Comparison of ENCODE assay signal across 8 cellular contexts in genomic region chr13:77699059-77699680, GRCh38. TPM values are rescaled to one million over a fixed set of nuclear protein-coding genes. Genes with fewer than 3 reads are reported as not detected.
DNase-seq lines count a peak whose midpoint lies in the region; ATAC-seq, FAIRE-seq and TF ChIP-seq lines count a peak whose summit lies in the region.

No MANE protein-coding gene starts in this region.

- 9% methylated on average over 4 of the region's 4 CpGs for WGBS in K562 (ENCODE audit: insufficient coverage, low coverage, missing lambda C conversion rate)
- no CpG with 5 or more reads among the region's 4 CpGs for WGBS in mesendoderm (ENCODE audit: extremely low coverage, insufficient coverage, low lambda C conversion rate)
- WGBS in aorta, 2 donors = 0 to 1% methylated on average over 4 of the region's 4 CpGs

- no peak overlapping the region for H2BK15ac ChIP-seq in mesendoderm (replicated peaks; ENCODE audit: low read depth)

- POLR2A ChIA-PET in K562 (lab: Yijun Ruan, JAX) = no interaction called here

- no peak for ATAC-seq in left cardiac atrium
- ATAC-seq in K562 = no peak
- ATAC-seq in aorta (ENCODE audit: low FRiP score) = no peak
- no peak for ATAC-seq in HG02884 (IDR thresholded peaks at IDR 0.05; ENCODE audit: unreplicated experiment)

- H3K4ac ChIP-seq in mesendoderm (ENCODE audit: low read depth, low read length) = no peak overlapping the region

- H3K27me3 ChIP-seq in left ventricle myocardium inferior (ENCODE audit: low read depth) (peaks cover 11% of the 10 kb centered on the region), K562 (ENCODE audit: control insufficient read depth in 2 of 2, insufficient read depth in 2 of 2, low read length in 2 of 2) (no peaks in the 10 kb centered on the region), mesendoderm (ENCODE audit: insufficient read depth, low read length, poor library complexity) (no peaks in the 10 kb centered on the region), aorta (ENCODE audit: control insufficient read depth in 1 of 2, insufficient read depth in 2 of 2, low read length in 1 of 2) (no peaks in the 10 kb centered on the region)

- H4K20me1 ChIP-seq in K562 (replicated peaks; ENCODE audit: control insufficient read depth, insufficient read depth, low read length) = no peaks in the 10 kb centered on the region

- no TSS peak for BruUV-seq in K562 (replicated peaks; lab: Mats Ljungman, UMichigan)

- H3K79me2 ChIP-seq in K562 (ENCODE audit: control insufficient read depth, insufficient read depth, low read length) = no peaks in the 10 kb centered on the region
- H3K79me2 ChIP-seq in mesendoderm (ENCODE audit: control insufficient read depth, insufficient read depth, low read length) = no peaks in the 10 kb centered on the region

- intact Hi-C loops in left ventricle myocardium inferior (cut with micrococcal nuclease) = no loop called here
- intact Hi-C loops in left cardiac atrium (cut with DNase I) = no loop called here
- intact Hi-C loops in K562 (cut with micrococcal nuclease) = no loop called here
- intact Hi-C loops in aorta (cut with DNase I) = no loop called here

- no peak overlapping the region for H2AK5ac ChIP-seq in mesendoderm (ENCODE audit: low read length)

- H3K56ac ChIP-seq in mesendoderm (ENCODE audit: low read length) = no peak overlapping the region

- TF ChIP-seq CTCF in left ventricle myocardium inferior (IDR thresholded peaks at IDR 0.05; ENCODE audit: borderline replicate concordance) (no peak), K562 (IDR thresholded peaks at IDR 0.05 in 2 of 3, conservative IDR thresholded peaks at IDR 0.05 in 1 of 3; ENCODE audit: insufficient read depth in 2 of 3, low read depth in 1 of 3, low read length in 3 of 3) (no peak)

- no peaks in the 10 kb centered on the region for H3K79me1 ChIP-seq in mesendoderm (ENCODE audit: low read length)

- no peak overlapping the region for H3K18ac ChIP-seq in mesendoderm (ENCODE audit: low read length)

- no peak overlapping the region for H4K5ac ChIP-seq in mesendoderm (ENCODE audit: low read length)

- no peak overlapping the region for H2BK5ac ChIP-seq in mesendoderm (ENCODE audit: low read length)

- in situ Hi-C loops in K562 (cut with MboI) = no loop called here

- no peak overlapping the region for H2AFZ ChIP-seq in K562 (ENCODE audit: low read depth, low read length)

- H2BK120ac ChIP-seq in mesendoderm (ENCODE audit: low read depth, low read length) = no peak overlapping the region

- CTCF ChIA-PET in K562 (lab: Yijun Ruan, JAX; ENCODE audit: low intra/inter-chr PET ratio) = no interaction called here

- DNase-seq in left ventricle myocardium inferior = no peak
- DNase-seq in left cardiac atrium = no peak
- no peak for DNase-seq in K562 (ENCODE audit: extremely low read depth in 1 of 4, low spot score in 3 of 4)
- no peak for DNase-seq in mesendoderm
- no peak for DNase-seq in aorta
- DNase-seq in HCEC 1CT = no peak
- DNase-seq in HUDEP-2 (lab: John Stamatoyannopoulos, UW; ENCODE audit: unreplicated experiment in 76 of 76) = no peak

- no peak for TF ChIP-seq POLR2A in K562 (conservative IDR thresholded peaks at IDR 0.05)

- no peak overlapping the region for H3K23ac ChIP-seq in mesendoderm (ENCODE audit: low read length)

- no peak for TF ChIP-seq RAD21 in K562 (CRISPR knock-in tag; conservative IDR thresholded peaks at IDR 0.05 in 1 of 2, IDR thresholded peaks at IDR 0.05 in 1 of 2)

- H3K36me3 ChIP-seq in left ventricle myocardium inferior (no peaks in the 10 kb centered on the region), K562 (ENCODE audit: control insufficient read depth, insufficient read depth, low read length) (no peaks in the 10 kb centered on the region), mesendoderm (ENCODE audit: control insufficient read depth, insufficient read depth, low read length) (no peaks in the 10 kb centered on the region), aorta (ENCODE audit: control insufficient read depth in 1 of 2, insufficient read depth in 2 of 2, low read length in 1 of 2) (no peaks in the 10 kb centered on the region)

- TF ChIP-seq EP300 in K562 (IDR thresholded peaks at IDR 0.05; ENCODE audit: low read length) = no peak

- H3K4me1 ChIP-seq in left ventricle myocardium inferior (peaks cover 38% of the 10 kb centered on the region), K562 (replicated peaks in 1 of 2; ENCODE audit: control insufficient read depth in 2 of 2, insufficient read depth in 2 of 2, low read length in 2 of 2) (peaks cover 0 to 14% of the 10 kb centered on the region in 2 experiments; a peak in 2 of 5 replicates), mesendoderm (ENCODE audit: control insufficient read depth, low read depth, low read length) (no peaks in the 10 kb centered on the region), aorta (ENCODE audit: control insufficient read depth in 1 of 2, insufficient read depth in 2 of 2, low read length in 2 of 2) (peaks cover 2 to 6% of the 10 kb centered on the region in 2 donors)

- H3K4me2 ChIP-seq in K562 (ENCODE audit: insufficient read depth, low read length) (peak overlapping the region; percentile 11; the same call in 1 of the 2 replicates), mesendoderm (ENCODE audit: low read length) (peak overlapping the region; percentile 54)

- H3K27ac ChIP-seq in left ventricle myocardium inferior (replicated peaks) = no peak overlapping the region
- H3K27ac ChIP-seq in K562 (ENCODE audit: extremely low read depth, low read depth, low read length) = no peak overlapping the region
- H3K27ac ChIP-seq in mesendoderm (ENCODE audit: low read depth, low read length) = no peak overlapping the region
- no peak overlapping the region for H3K27ac ChIP-seq in aorta (ENCODE audit: low read depth in 1 of 2, low read length in 2 of 2)

- H3K9me3 ChIP-seq in left ventricle myocardium inferior (replicated peaks) = no peaks in the 10 kb centered on the region
- H3K9me3 ChIP-seq in K562 (replicated peaks; ENCODE audit: control insufficient read depth, insufficient read depth, low read depth, low read length) = no peaks in the 10 kb centered on the region
- no peaks in the 10 kb centered on the region for H3K9me3 ChIP-seq in aorta (ENCODE audit: control insufficient read depth, low read length)

- no peak overlapping the region for H4K8ac ChIP-seq in mesendoderm (ENCODE audit: low read depth, low read length)

- no peaks in the 10 kb centered on the region for H3K9me1 ChIP-seq in K562 (ENCODE audit: control insufficient read depth, insufficient read depth, low read length)

- FAIRE-seq in K562 (lab: Jason Lieb, UNC) = no peak

- H3K9ac ChIP-seq in K562 (ENCODE audit: insufficient read depth in 1 of 2, low read depth in 2 of 2, low read length in 2 of 2) = no peak overlapping the region
- H3K9ac ChIP-seq in mesendoderm (ENCODE audit: low read length) = peak overlapping the region; percentile 37

- H3K4me3 ChIP-seq in left ventricle myocardium inferior (peak overlapping the region; percentile 80), K562 (no peak overlapping the region), mesendoderm (ENCODE audit: low read length) (peak overlapping the region; percentile 32), aorta (ENCODE audit: low read length in 2 of 2) (peak overlapping the region; percentile 67 to 99)

TF ChIP-seq in K562, 482 proteins besides CTCF, POLR2A, EP300 and RAD21 (continues in another document):
- TF ChIP-seq ILF3 (IDR thresholded peaks at IDR 0.05; ENCODE audit: borderline replicate concordance) = no peak
- TF ChIP-seq C11orf30 (IDR thresholded peaks at IDR 0.05; ENCODE audit: low read depth) = no peak
- TF ChIP-seq SRF (CRISPR knock-in tag; IDR thresholded peaks at IDR 0.05) = no peak
- TF ChIP-seq ELF2 (CRISPR knock-in tag; IDR thresholded peaks at IDR 0.05) = no peak
- TF ChIP-seq ZNF316 (IDR thresholded peaks at IDR 0.05) = no peak
- TF ChIP-seq ZNF347 (CRISPR knock-in tag; IDR thresholded peaks at IDR 0.05; ENCODE audit: low read depth) = no peak
- no peak for TF ChIP-seq ETV6 (IDR thresholded peaks at IDR 0.05; ENCODE audit: borderline replicate concordance in 1 of 2, low read depth in 2 of 2, low read length in 1 of 2)
- TF ChIP-seq ETV6 (CRISPR knock-in tag; IDR thresholded peaks at IDR 0.05; ENCODE audit: borderline replicate concordance) = no peak
- no peak for TF ChIP-seq NR2F6 (CRISPR knock-in tag; IDR thresholded peaks at IDR 0.05)

RNA-seq across cellular contexts. Expression of gene SLAIN1, which starts 1.7 kb away (rescaled TPM):
- total RNA-seq in left ventricle myocardium inferior (8.0 TPM), left cardiac atrium (10 to 100 TPM in 1 of 2 donors, 1 to 10 TPM in 1; 9.1 to 12.0 TPM), K562 (2014; rRNA removed) (0.08 TPM in 1 of 2 replicates, not detected in the other), K562 (2014; rRNA removed; fragmentation: Illumina TruSeq; extraction: Trizol) (0.38 TPM in 1 of 2 replicates, not detected in the other), K562 (2015; rRNA removed; fragmentation: Illumina TruSeq; extraction: Trizol) (0.11 TPM in 1 of 2 replicates, not detected in the other), K562 (2021) (0.16 and 0.40 TPM in 2 replicates), aorta (1 to 10 TPM; 8.3 to 9.0 TPM)
- 1.1 TPM in 1 of 2 replicates, not detected in the other for total RNA-seq in K562 (2011; cell fraction: chromatin; rRNA removed; ENCODE audit: low replicate concordance)
- total RNA-seq in K562 (2011; cell fraction: nucleolus; rRNA removed) = 0.17 TPM in 1 of 2 replicates, not detected in the other
- 0.73 TPM in 1 of 2 replicates, not detected in the other for total RNA-seq in K562 (2011; cell fraction: nucleoplasm; rRNA removed)
- polyA plus RNA-seq in K562 (2011; rRNA removed) (0.32 TPM in 2 replicates), K562 (2014; fragmentation: Illumina TruSeq; extraction: Trizol) (0.07 TPM in 1 of 2 replicates, not detected in the other), K562 (2014; fragmentation: Nextera tagmentation; extraction: Ambion mirVana) (under 1 TPM in 1 of 2 experiments, not detected in 1; 0.08 TPM), K562 (2014; rRNA removed) (0.05 and 0.08 TPM in 2 replicates), aorta (1 to 10 TPM; 3.5 to 7.5 TPM)
- 0.01 and 0.10 TPM in 2 replicates for polyA plus RNA-seq in K562 (2011; cell fraction: cytosol; rRNA removed)
- polyA plus RNA-seq in K562 (2011; cell fraction: nucleus; rRNA removed) = 0.18 and 0.30 TPM in 2 replicates
- polyA plus RNA-seq in K562 (2012) = 0.05 and 0.08 TPM in 2 replicates
- polyA minus RNA-seq in K562 (2011; rRNA and poly(A)+ RNA removed) = 0.84 and 0.88 TPM in 2 replicates
- polyA minus RNA-seq in K562 (2011; cell fraction: cytosol; rRNA and poly(A)+ RNA removed) = not detected in 2 replicates
- 0.94 TPM in 1 of 2 replicates, not detected in the other for polyA minus RNA-seq in K562 (2011; cell fraction: nucleus; rRNA and poly(A)+ RNA removed)
- 16.1 TPM for polyA plus RNA-seq in mesendoderm (2013, experiment 1 of 2)
- 17.8 TPM for polyA plus RNA-seq in mesendoderm (2013, experiment 2 of 2)
